Comparison of ENCODE assay signal across 1 cellular context in the genomic region with DNA sequence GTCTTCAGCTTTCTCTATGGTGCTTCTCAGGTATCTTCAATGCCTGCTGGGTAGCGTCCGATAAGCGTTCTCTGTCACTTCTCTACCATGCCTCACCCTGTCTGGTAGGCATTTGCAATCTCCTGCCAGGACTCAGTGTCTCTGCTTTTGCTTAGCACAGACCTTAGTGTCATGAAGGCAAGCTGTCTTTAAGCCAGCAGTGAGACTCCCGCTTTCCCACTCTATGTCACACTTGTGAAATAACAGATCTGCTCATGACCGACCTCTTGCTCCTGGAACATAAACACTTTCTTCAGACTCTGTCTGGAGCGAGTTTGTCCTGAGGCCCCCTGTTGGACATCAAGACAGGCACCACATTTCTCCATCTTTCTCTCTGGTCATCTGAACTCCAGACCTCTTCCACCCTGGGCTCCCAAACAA.
TF ChIP-seq lines count a peak whose summit lies in the region.

No MANE protein-coding gene starts in this region.

TF ChIP-seq in K562, 482 proteins besides CTCF, POLR2A, EP300 and RAD21 (continued from another document):
- peak in 1 of 3 experiments; percentile 46 for TF ChIP-seq YY1 (IDR thresholded peaks at IDR 0.05; ENCODE audit: borderline replicate concordance in 1 of 3, control insufficient read depth in 1 of 3, extremely low read depth in 1 of 3, insufficient read depth in 3 of 3, insufficient read length in 1 of 3, insufficient replicate concordance in 2 of 3, low read depth in 1 of 3, low read length in 2 of 3)
- no peak for TF ChIP-seq ZBTB8A (IDR thresholded peaks at IDR 0.05; ENCODE audit: partially characterized antibody)
- TF ChIP-seq ATF7 (IDR thresholded peaks at IDR 0.05): peak; percentile 25; the same call in 1 of the 2 replicates
- TF ChIP-seq CBX3 (IDR thresholded peaks at IDR 0.05; ENCODE audit: borderline replicate concordance in 1 of 2, low read length in 2 of 2): 0 out of 3 replicates have a peak, but pooled peaks of 1 of the 2 experiments have one; percentile 12
- no peak for TF ChIP-seq ESRRA (IDR thresholded peaks at IDR 0.05; ENCODE audit: borderline replicate concordance, low read depth)
- TF ChIP-seq, protein P1, sequence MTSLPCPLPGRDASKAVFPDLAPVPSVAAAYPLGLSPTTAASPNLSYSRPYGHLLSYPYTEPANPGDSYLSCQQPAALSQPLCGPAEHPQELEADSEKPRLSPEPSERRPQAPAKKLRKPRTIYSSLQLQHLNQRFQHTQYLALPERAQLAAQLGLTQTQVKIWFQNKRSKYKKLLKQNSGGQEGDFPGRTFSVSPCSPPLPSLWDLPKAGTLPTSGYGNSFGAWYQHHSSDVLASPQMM (CRISPR knock-in tag; IDR thresholded peaks at IDR 0.05): no peak
- 0 out of 2 replicates have a peak, but pooled peaks have one; percentile 23 for TF ChIP-seq HCFC1 (IDR thresholded peaks at IDR 0.05; ENCODE audit: low read depth, low read length)
- TF ChIP-seq, protein P2, sequence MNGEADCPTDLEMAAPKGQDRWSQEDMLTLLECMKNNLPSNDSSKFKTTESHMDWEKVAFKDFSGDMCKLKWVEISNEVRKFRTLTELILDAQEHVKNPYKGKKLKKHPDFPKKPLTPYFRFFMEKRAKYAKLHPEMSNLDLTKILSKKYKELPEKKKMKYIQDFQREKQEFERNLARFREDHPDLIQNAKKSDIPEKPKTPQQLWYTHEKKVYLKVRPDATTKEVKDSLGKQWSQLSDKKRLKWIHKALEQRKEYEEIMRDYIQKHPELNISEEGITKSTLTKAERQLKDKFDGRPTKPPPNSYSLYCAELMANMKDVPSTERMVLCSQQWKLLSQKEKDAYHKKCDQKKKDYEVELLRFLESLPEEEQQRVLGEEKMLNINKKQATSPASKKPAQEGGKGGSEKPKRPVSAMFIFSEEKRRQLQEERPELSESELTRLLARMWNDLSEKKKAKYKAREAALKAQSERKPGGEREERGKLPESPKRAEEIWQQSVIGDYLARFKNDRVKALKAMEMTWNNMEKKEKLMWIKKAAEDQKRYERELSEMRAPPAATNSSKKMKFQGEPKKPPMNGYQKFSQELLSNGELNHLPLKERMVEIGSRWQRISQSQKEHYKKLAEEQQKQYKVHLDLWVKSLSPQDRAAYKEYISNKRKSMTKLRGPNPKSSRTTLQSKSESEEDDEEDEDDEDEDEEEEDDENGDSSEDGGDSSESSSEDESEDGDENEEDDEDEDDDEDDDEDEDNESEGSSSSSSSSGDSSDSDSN (IDR thresholded peaks at IDR 0.05; ENCODE audit: borderline replicate concordance in 1 of 2, low read depth in 2 of 2, low read length in 2 of 2): 0 out of 4 replicates have a peak, but pooled peaks of 1 of the 2 experiments have one; percentile 14
- peak; percentile 85 for TF ChIP-seq SMAD4 (CRISPR knock-in tag; conservative IDR thresholded peaks at IDR 0.05)
- TF ChIP-seq, protein P3, sequence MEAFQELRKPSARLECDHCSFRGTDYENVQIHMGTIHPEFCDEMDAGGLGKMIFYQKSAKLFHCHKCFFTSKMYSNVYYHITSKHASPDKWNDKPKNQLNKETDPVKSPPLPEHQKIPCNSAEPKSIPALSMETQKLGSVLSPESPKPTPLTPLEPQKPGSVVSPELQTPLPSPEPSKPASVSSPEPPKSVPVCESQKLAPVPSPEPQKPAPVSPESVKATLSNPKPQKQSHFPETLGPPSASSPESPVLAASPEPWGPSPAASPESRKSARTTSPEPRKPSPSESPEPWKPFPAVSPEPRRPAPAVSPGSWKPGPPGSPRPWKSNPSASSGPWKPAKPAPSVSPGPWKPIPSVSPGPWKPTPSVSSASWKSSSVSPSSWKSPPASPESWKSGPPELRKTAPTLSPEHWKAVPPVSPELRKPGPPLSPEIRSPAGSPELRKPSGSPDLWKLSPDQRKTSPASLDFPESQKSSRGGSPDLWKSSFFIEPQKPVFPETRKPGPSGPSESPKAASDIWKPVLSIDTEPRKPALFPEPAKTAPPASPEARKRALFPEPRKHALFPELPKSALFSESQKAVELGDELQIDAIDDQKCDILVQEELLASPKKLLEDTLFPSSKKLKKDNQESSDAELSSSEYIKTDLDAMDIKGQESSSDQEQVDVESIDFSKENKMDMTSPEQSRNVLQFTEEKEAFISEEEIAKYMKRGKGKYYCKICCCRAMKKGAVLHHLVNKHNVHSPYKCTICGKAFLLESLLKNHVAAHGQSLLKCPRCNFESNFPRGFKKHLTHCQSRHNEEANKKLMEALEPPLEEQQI (IDR thresholded peaks at IDR 0.05): peak; percentile 85
- 0 out of 2 replicates have a peak, but pooled peaks have one; percentile 5 for TF ChIP-seq MTA2 (IDR thresholded peaks at IDR 0.05; ENCODE audit: low read depth)
- TF ChIP-seq SUPT5H (IDR thresholded peaks at IDR 0.05): 0 out of 2 replicates have a peak, but pooled peaks have one; percentile 20
- 0 out of 2 replicates have a peak, but pooled peaks have one; percentile 44 for TF ChIP-seq GATAD2A (IDR thresholded peaks at IDR 0.05)
- TF ChIP-seq, protein P4, sequence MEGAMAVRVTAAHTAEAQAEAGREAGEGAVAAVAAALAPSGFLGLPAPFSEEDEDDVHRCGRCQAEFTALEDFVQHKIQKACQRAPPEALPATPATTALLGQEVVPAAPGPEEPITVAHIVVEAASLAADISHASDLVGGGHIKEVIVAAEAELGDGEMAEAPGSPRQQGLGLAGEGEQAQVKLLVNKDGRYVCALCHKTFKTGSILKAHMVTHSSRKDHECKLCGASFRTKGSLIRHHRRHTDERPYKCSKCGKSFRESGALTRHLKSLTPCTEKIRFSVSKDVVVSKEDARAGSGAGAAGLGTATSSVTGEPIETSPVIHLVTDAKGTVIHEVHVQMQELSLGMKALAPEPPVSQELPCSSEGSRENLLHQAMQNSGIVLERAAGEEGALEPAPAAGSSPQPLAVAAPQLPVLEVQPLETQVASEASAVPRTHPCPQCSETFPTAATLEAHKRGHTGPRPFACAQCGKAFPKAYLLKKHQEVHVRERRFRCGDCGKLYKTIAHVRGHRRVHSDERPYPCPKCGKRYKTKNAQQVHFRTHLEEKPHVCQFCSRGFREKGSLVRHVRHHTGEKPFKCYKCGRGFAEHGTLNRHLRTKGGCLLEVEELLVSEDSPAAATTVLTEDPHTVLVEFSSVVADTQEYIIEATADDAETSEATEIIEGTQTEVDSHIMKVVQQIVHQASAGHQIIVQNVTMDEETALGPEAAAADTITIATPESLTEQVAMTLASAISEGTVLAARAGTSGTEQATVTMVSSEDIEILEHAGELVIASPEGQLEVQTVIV (CRISPR knock-in tag; IDR thresholded peaks at IDR 0.05; ENCODE audit: borderline replicate concordance): no peak
- peak; percentile 35 for TF ChIP-seq CBFA2T3 (IDR thresholded peaks at IDR 0.05)
- peak; percentile 64 for TF ChIP-seq CEBPB (tag; IDR thresholded peaks at IDR 0.05)
- 0 out of 2 replicates have a peak, but pooled peaks have one; percentile 9 for TF ChIP-seq JUND (IDR thresholded peaks at IDR 0.05; ENCODE audit: borderline replicate concordance, low read depth, low read length)
- TF ChIP-seq JUND (tag; IDR thresholded peaks at IDR 0.05; ENCODE audit: borderline replicate concordance, low read depth, low read length): no peak
- TF ChIP-seq TEAD4 (IDR thresholded peaks at IDR 0.05; ENCODE audit: low read length): 0 out of 2 replicates have a peak, but pooled peaks have one; percentile 12
- no peak for TF ChIP-seq TEAD4 (CRISPR knock-in tag; IDR thresholded peaks at IDR 0.05; ENCODE audit: borderline replicate concordance)
- peak; percentile 65; the same call in 1 of the 2 replicates for TF ChIP-seq DMBX1 (CRISPR knock-in tag; IDR thresholded peaks at IDR 0.05; ENCODE audit: borderline replicate concordance)
- peak; percentile 9; the same call in 1 of the 2 replicates for TF ChIP-seq TCF3 (CRISPR knock-in tag; IDR thresholded peaks at IDR 0.05)
- TF ChIP-seq SOX6 (IDR thresholded peaks at IDR 0.05): 0 out of 2 replicates have a peak, but pooled peaks have one; percentile 26
- no peak for TF ChIP-seq DIDO1 (tag; IDR thresholded peaks at IDR 0.05; ENCODE audit: low read depth)
